16 cellular contexts compared by ENCODE assay signal in the genomic region with DNA sequence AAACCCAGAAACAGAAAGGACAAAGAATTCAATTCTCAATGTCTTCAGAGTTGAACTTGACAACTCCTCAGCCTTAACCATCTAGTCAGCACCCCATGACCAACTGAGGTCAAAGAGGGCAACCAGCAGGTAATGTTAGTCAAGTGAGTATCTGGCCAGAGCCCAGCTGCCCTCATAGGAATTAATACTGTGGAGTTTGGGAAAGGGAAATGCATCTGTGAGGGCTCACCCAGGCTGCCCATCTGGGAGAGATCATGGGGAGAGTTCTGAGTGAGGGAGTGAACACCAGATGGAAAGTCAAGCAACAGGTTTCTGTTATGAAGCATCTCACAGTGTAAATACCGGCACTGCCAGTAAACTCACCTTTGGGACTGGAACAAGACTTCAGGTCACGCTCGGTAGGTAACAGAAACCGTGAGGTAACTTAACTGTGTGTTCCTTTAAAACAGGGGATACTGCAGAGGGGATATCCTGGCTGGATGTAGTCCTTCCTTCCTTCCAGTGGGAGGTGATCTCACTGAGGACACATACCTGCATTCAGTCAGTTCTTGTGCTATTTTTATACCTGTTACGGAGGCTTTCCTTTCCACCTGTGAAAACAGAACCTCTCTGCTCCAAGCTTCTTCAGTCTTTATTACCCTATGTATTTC.
DNase-seq lines count a peak whose midpoint lies in the region; ATAC-seq and TF ChIP-seq lines count a peak whose summit lies in the region.
"Had no signal": no experiment of that assay in that cellular context is flagged by ENCODE, and none has a peak within 500 bp of the region (broad histone marks: within the 10 kb centered on the region; RNA-seq: fewer than 3 reads in every experiment).

No MANE protein-coding gene starts in this region.

- H3K27ac Mint-ChIP-seq in CD8-positive, alpha-beta T cell, result peak overlapping the region; percentile 99
- no peak overlapping the region for H3K27ac Mint-ChIP-seq in endodermal cell

- peaks cover 41% of the 10 kb centered on the region for H3K4me1 Mint-ChIP-seq in CD8-positive, alpha-beta T cell (ENCODE audit: low read depth)
- H3K4me1 Mint-ChIP-seq in endodermal cell, result peaks cover 37% of the 10 kb centered on the region

- POLR2A ChIA-PET in A673 (lab: Charles Lee; ENCODE audit: low non-redundant PET), result no interaction called here
- POLR2A ChIA-PET in CD8-positive, alpha-beta T cell (lab: Charles Lee), result interaction anchor here (2.3 to 4.1 kb wide), 3 partner anchors 13 to 61 kb away, joined by 9 to 30 read pairs (median 12); no protein-coding TSS in a partner anchor

- WGBS in endodermal cell (ENCODE audit: insufficient coverage in 1 of 2, insufficient read length in 1 of 2), 2 experiments, result 86 to 89% methylated on average over 2 to 5 of the region's 5 CpGs
- WGBS in stomach, 5 donors, result 26 to 68% (median 56%) methylated on average over 5 of the region's 5 CpGs

- H3K4me3 Mint-ChIP-seq in CD8-positive, alpha-beta T cell, result peak overlapping the region; percentile 84
- H3K4me3 Mint-ChIP-seq in endodermal cell, result no peak overlapping the region

- no peaks in the 10 kb centered on the region for H3K9me3 Mint-ChIP-seq in CD8-positive, alpha-beta T cell
- no peaks in the 10 kb centered on the region for H3K9me3 Mint-ChIP-seq in endodermal cell

- H3K27me3 ChIP-seq in A673 (replicated peaks; ENCODE audit: insufficient read depth, low read depth, low read length, poor library complexity) (no peaks in the 10 kb centered on the region), Peyer's patch (no peaks in the 10 kb centered on the region), endodermal cell (ENCODE audit: control insufficient read depth, insufficient read depth, low read length, poor library complexity, severe bottlenecking) (no peaks in the 10 kb centered on the region), stomach (no peaks in the 10 kb centered on the region)
- no peaks in the 10 kb centered on the region for H3K27me3 ChIP-seq in CD8-positive, alpha-beta T cell (ENCODE audit: insufficient read depth, low read length)
- H3K27me3 ChIP-seq: body of pancreas had no signal

- DNase-seq in A673 (ENCODE audit: low spot score) (no peak), Peyer's patch (peak in 1 of 3 donors; percentile 34), endodermal cell (no peak), stomach (no peak), occipital lobe (lab: John Stamatoyannopoulos, UW) (no peak), ureter (ENCODE audit: low spot score) (no peak), anterior cingulate cortex (lab: John Stamatoyannopoulos, UW) (no peak)
- no peak for DNase-seq in CD8-positive, alpha-beta T cell
- DNase-seq: body of pancreas; gastrocnemius medialis; MV-4-11; NCI-H2171; OCI-M1; stimulated activated CD4-positive, alpha-beta T cell treated with anti-CD3 and anti-CD28 coated beads, Interleukin-4, amount 100 ng/mL, for 24 hours; stimulated activated naive CD4-positive, alpha-beta T cell treated with Interleukin-2 at 50 U/mL for 16 hours had no signal

- H3K36me3 ChIP-seq in A673 (ENCODE audit: insufficient read depth, low read length, poor library complexity, severe bottlenecking) (no peaks in the 10 kb centered on the region), Peyer's patch (no peaks in the 10 kb centered on the region), endodermal cell (ENCODE audit: control insufficient read depth, insufficient read depth, low read length) (no peaks in the 10 kb centered on the region), stomach (no peaks in the 10 kb centered on the region)
- H3K36me3 ChIP-seq in CD8-positive, alpha-beta T cell (ENCODE audit: insufficient read depth, low read length), result no peaks in the 10 kb centered on the region
- H3K36me3 ChIP-seq: gastrocnemius medialis had no signal

- TF ChIP-seq CTCF in A673 (conservative IDR thresholded peaks at IDR 0.05; ENCODE audit: low read depth, low read length) (0 out of 2 replicates have a peak, but pooled peaks have one; percentile 13), Peyer's patch (IDR thresholded peaks at IDR 0.05) (no peak), endodermal cell (conservative IDR thresholded peaks at IDR 0.05) (peak; percentile 62), stomach (IDR thresholded peaks at IDR 0.05) (no peak)
- no peak for TF ChIP-seq CTCF in CD8-positive, alpha-beta T cell (IDR thresholded peaks at IDR 0.05)

- H3K4me1 ChIP-seq in A673 (ENCODE audit: insufficient read depth, low read length, poor library complexity, severe bottlenecking), result peaks cover 31% of the 10 kb centered on the region
- no peaks in the 10 kb centered on the region for H3K4me1 ChIP-seq in CD8-positive, alpha-beta T cell (ENCODE audit: insufficient read depth, low read length)
- no peaks in the 10 kb centered on the region for H3K4me1 ChIP-seq in Peyer's patch
- H3K4me1 ChIP-seq in endodermal cell (ENCODE audit: control insufficient read depth, insufficient read depth, low read length), result peaks cover 4% of the 10 kb centered on the region
- peaks cover 9 to 29% (median 19%) of the 10 kb centered on the region in 4 donors for H3K4me1 ChIP-seq in stomach
- H3K4me1 ChIP-seq: body of pancreas, gastrocnemius medialis had no signal

- no peak overlapping the region for H3K9ac ChIP-seq in endodermal cell (ENCODE audit: extremely low read depth, low read length, poor library complexity, severe bottlenecking)

- H3K27me3 Mint-ChIP-seq in CD8-positive, alpha-beta T cell (ENCODE audit: low read depth), result no peaks in the 10 kb centered on the region
- H3K27me3 Mint-ChIP-seq in endodermal cell (ENCODE audit: insufficient read depth), result no peaks in the 10 kb centered on the region

- H3K4me3 ChIP-seq in A673 (ENCODE audit: low read depth, low read length, poor library complexity, severe bottlenecking) (no peak overlapping the region), Peyer's patch (no peak overlapping the region), endodermal cell (ENCODE audit: low read length) (no peak overlapping the region), stomach (no peak overlapping the region)
- peak overlapping the region; percentile 54 for H3K4me3 ChIP-seq in CD8-positive, alpha-beta T cell (ENCODE audit: low read depth, low read length)
- H3K4me3 ChIP-seq: body of pancreas, gastrocnemius medialis had no signal

- TF ChIP-seq POLR2A in Peyer's patch (IDR thresholded peaks at IDR 0.05) (no peak), stomach (IDR thresholded peaks at IDR 0.05) (no peak)

- no peak for TF ChIP-seq EP300 in stomach (IDR thresholded peaks at IDR 0.05)

- no peak overlapping the region for H3K27ac ChIP-seq in A673 (ENCODE audit: low read depth, low read length, poor library complexity, severe bottlenecking)
- H3K27ac ChIP-seq in CD8-positive, alpha-beta T cell (ENCODE audit: low read depth, low read length), result peak overlapping the region; percentile 27
- peak overlapping the region in 3 of 4 donors; percentile 52 to 75 (median 62) for H3K27ac ChIP-seq in Peyer's patch
- H3K27ac ChIP-seq in endodermal cell (ENCODE audit: low read depth, low read length), result no peak overlapping the region
- peak overlapping the region in 1 of 5 donors; percentile 24 for H3K27ac ChIP-seq in stomach
- H3K27ac ChIP-seq: body of pancreas, C4-2B, gastrocnemius medialis had no signal

- ATAC-seq in CD8-positive, alpha-beta T cell, result no peak
- ATAC-seq: body of pancreas, gastrocnemius medialis had no signal

- peaks cover 66% of the 10 kb centered on the region for H3K36me3 Mint-ChIP-seq in CD8-positive, alpha-beta T cell
- no peaks in the 10 kb centered on the region for H3K36me3 Mint-ChIP-seq in endodermal cell (ENCODE audit: low read depth)

- H3K9me3 ChIP-seq in A673 (ENCODE audit: low read depth, low read length, poor library complexity, severe bottlenecking), result no peaks in the 10 kb centered on the region
- H3K9me3 ChIP-seq in CD8-positive, alpha-beta T cell (ENCODE audit: low read length), result no peaks in the 10 kb centered on the region
- H3K9me3 ChIP-seq in Peyer's patch, result no peaks in the 10 kb centered on the region
- H3K9me3 ChIP-seq in endodermal cell (ENCODE audit: control insufficient read depth, low read length), result no peaks in the 10 kb centered on the region
- no peaks in the 10 kb centered on the region for H3K9me3 ChIP-seq in stomach
- H3K9me3 ChIP-seq: body of pancreas, gastrocnemius medialis had no signal

- CTCF ChIA-PET in A673 (lab: Charles Lee), result no interaction called here
- CTCF ChIA-PET in CD8-positive, alpha-beta T cell (lab: Charles Lee), result no interaction called here

- intact Hi-C loops in A673 (cut with micrococcal nuclease; ENCODE audit: unreplicated experiment) (no loop called here), stomach (cut with DNase I; ENCODE audit: low total_unique reads) (no loop called here)
- intact Hi-C loops in CD8-positive, alpha-beta T cell (cut with DNase I, micrococcal nuclease), result loop anchor here (5.0 to 10.0 kb wide), 5 partner anchors 172 to 580 kb away; no protein-coding TSS in a partner anchor

- no TSS peak for BruUV-seq in A673 (replicated peaks; lab: Mats Ljungman, UMichigan)

Comparison
In these comparisons a context has a peak if more than half of its experiments do, and no peak if none do; other contexts are left out.
1. H3K27ac ChIP-seq: peak in CD8-positive, alpha-beta T cell (single experiment) and Peyer's patch (3 of 4); none in A673 (single experiment) and endodermal cell (single experiment).
2. CTCF ChIP-seq: peak in A673 (single experiment) and endodermal cell (single experiment); none in CD8-positive, alpha-beta T cell (single experiment), Peyer's patch (0 of 6) and stomach (0 of 7).
3. intact Hi-C loops: an anchor here in CD8-positive, alpha-beta T cell (5.0 to 10.0 kb wide); none called in A673 and stomach.